ENCODE assay signal across 1 cellular context in genomic region chr7:124073325-124073676, GRCh38.
A peak's percentile ranks its signal among the peaks of the same experiment; 100 is the strongest.
TF ChIP-seq lines count a peak whose summit lies in the region.

No MANE protein-coding gene starts in this region.

TF ChIP-seq in HEK293, 187 proteins besides CTCF, POLR2A, EP300 and RAD21 (continued from another document):
- TF ChIP-seq PRDM2 (tag by site-specific recombination; IDR thresholded peaks at IDR 0.05; ENCODE audit: borderline replicate concordance) (no peak), ZNF341 (tag by site-specific recombination; IDR thresholded peaks at IDR 0.05; ENCODE audit: low read depth) (no peak), BCL6B (tag by site-specific recombination; IDR thresholded peaks at IDR 0.05) (no peak), SP7 (tag by site-specific recombination; IDR thresholded peaks at IDR 0.05) (no peak), PRDM10 (tag by site-specific recombination; IDR thresholded peaks at IDR 0.05) (no peak), ZNF24 (tag by site-specific recombination; IDR thresholded peaks at IDR 0.05) (0 out of 2 replicates have a peak, but pooled peaks have one; percentile 5)
